In the genomic region with DNA sequence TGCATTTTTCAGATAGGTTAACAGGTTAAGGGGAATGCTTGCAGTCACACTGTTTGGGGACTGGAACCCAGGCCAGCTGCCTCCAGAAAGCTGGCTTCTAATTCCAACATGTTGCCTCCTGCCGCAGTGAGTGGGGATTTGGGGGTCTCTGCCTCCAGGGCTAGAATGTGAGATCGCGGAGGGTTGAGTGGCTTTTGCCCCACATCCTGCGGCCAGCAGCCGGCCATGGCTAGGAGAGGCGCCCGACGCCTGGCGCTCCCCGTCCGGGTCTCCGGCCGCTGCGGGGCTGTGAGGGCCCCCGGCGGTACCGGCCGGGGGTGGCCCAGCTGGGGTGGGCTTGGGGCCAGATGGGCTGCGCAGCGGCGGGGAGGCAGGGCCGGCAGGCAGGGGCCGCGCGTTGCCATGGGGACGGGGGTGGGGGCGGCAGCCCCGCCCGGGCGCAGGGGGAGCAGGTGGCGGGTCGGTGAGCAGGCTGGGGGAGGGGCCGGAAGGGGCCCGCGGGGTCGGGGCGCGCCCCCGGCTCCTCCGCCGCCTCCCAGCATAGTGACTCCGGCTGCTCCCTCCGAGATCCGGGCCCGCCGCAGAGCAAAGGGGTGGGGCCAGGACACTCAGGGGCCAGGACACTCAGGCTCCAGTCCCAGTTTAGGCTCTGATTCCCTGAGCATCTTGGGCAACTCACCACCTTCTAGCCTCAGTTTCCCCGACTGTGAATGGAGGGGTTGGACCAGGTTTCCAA, we compare ENCODE assay signal across 8 cellular contexts.
DNase-seq lines count a peak whose midpoint lies in the region; ATAC-seq and TF ChIP-seq lines count a peak whose summit lies in the region.

No MANE protein-coding gene starts in this region.

- no peak for TF ChIP-seq CTCF in neural crest cell (conservative IDR thresholded peaks at IDR 0.05)

- H3K27me3 ChIP-seq in BLaER1: no peaks in the 10 kb centered on the region
- H3K27me3 ChIP-seq in effector memory CD4-positive, alpha-beta T cell (replicated peaks; ENCODE audit: control insufficient read depth, insufficient read depth, low read length, poor library complexity, severe bottlenecking): no peaks in the 10 kb centered on the region

- H3K27ac Mint-ChIP-seq in neural crest cell (ENCODE audit: unreplicated experiment): no peak overlapping the region

- H3K4me2 ChIP-seq in BLaER1: peak overlapping the region; percentile 96

- H3K4me3 ChIP-seq in BLaER1: peak overlapping the region; percentile 61
- peak overlapping the region; percentile 42 for H3K4me3 ChIP-seq in effector memory CD4-positive, alpha-beta T cell (ENCODE audit: insufficient read depth, low read depth, low read length, poor library complexity, severe bottlenecking)

- no peaks in the 10 kb centered on the region for H3K9me3 Mint-ChIP-seq in neural crest cell

- peak overlapping the region; percentile 79 for H3K4me3 Mint-ChIP-seq in neural crest cell

- H3K36me3 ChIP-seq in BLaER1: no peaks in the 10 kb centered on the region
- no peaks in the 10 kb centered on the region for H3K36me3 ChIP-seq in effector memory CD4-positive, alpha-beta T cell (ENCODE audit: control insufficient read depth, insufficient read depth, low read length)

- DNase-seq in NCI-H524 treated with DMSO at 0.1 percent for 48 hours (lab: John Stamatoyannopoulos, UW): peak; percentile 31
- DNase-seq in effector memory CD4-positive, alpha-beta T cell: no peak
- DNase-seq in neural crest cell (ENCODE audit: low read depth, low spot score): peak; percentile 53
- DNase-seq in kidney tubule cell (ENCODE audit: low spot score): no peak
- DNase-seq in putamen (ENCODE audit: low spot score): no peak
- DNase-seq in H4 (ENCODE audit: low spot score): no peak

- no peaks in the 10 kb centered on the region for H3K27me3 Mint-ChIP-seq in neural crest cell (ENCODE audit: low read depth)

- H3K9ac ChIP-seq in BLaER1: peak overlapping the region; percentile 76

- peaks cover 80% of the 10 kb centered on the region for H3K4me1 ChIP-seq in BLaER1
- peaks cover 42% of the 10 kb centered on the region for H3K4me1 ChIP-seq in effector memory CD4-positive, alpha-beta T cell (ENCODE audit: control insufficient read depth, insufficient read depth, low read length, poor library complexity, severe bottlenecking)

- H3K9me3 ChIP-seq in BLaER1: peaks cover 7% of the 10 kb centered on the region
- H3K9me3 ChIP-seq in effector memory CD4-positive, alpha-beta T cell (ENCODE audit: control insufficient read depth, low read length): no peaks in the 10 kb centered on the region

- ATAC-seq in GM18517 (IDR thresholded peaks at IDR 0.05; ENCODE audit: unreplicated experiment): no peak

- H3K27ac ChIP-seq in BLaER1: peak overlapping the region; percentile 86
- peak overlapping the region; percentile 60 for H3K27ac ChIP-seq in effector memory CD4-positive, alpha-beta T cell (ENCODE audit: insufficient read depth, low read length, poor library complexity, severe bottlenecking)

- H3K4me1 Mint-ChIP-seq in neural crest cell: peaks cover 45% of the 10 kb centered on the region

- H4K20me1 ChIP-seq in BLaER1: no peaks in the 10 kb centered on the region

- H3K36me3 Mint-ChIP-seq in neural crest cell (ENCODE audit: low read depth): no peaks in the 10 kb centered on the region

Comparison
In these comparisons a context has a peak if more than half of its experiments do, and no peak if none do; other contexts are left out.
1. DNase-seq: peak in NCI-H524 treated with DMSO at 0.1 percent for 48 hours (single experiment) and neural crest cell (single experiment); none in effector memory CD4-positive, alpha-beta T cell (0 of 3), kidney tubule cell (single experiment), putamen (single experiment) and H4 (single experiment).